Comparison of ENCODE assay signal across 8 cellular contexts in the genomic region with DNA sequence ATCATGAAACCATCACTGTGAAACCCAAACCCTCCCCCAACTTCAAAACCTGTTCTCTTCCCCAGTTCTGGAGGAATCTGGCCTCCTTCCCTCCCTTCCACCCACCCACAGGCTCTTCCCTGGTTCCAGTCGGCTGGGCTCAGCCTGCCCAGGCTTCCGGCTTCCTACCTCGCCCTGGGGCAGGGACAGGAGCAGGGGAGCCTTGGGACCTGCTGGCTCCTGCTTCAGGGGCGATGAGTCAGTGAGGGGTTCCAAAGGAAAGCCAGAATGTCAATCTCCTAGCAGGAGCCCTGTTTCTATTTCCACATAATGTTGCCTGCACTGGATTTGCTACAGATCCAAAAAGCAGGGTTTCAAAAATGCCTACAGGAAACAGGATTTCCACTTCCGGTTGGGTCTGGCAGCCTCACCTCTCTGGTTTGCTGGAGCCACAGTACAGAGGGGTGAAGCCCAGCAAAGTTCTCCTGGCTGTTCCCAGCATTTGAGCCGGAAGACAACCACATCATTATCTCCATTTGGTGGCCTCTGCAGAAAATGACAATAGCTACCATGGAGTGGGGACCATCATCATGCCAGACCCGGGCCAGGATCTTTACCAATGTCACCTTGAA.
DNase-seq lines count a peak whose midpoint lies in the region; ATAC-seq and TF ChIP-seq lines count a peak whose summit lies in the region.

No MANE protein-coding gene starts in this region.

- TF ChIP-seq CTCF in A673 (conservative IDR thresholded peaks at IDR 0.05; ENCODE audit: low read depth, low read length) = no peak
- no peak for TF ChIP-seq CTCF in choroid plexus epithelial cell (conservative IDR thresholded peaks at IDR 0.05; ENCODE audit: low read depth, low read length)

- H3K27ac ChIP-seq in A673 (ENCODE audit: low read depth, low read length, poor library complexity, severe bottlenecking) = no peak overlapping the region

- DNase-seq in A673 (ENCODE audit: low spot score) (peak; percentile 29), HT1080 (ENCODE audit: low read depth) (peak; percentile 44), choroid plexus epithelial cell (ENCODE audit: low read depth) (peak; percentile 37), lung microvascular endothelial cell (ENCODE audit: low read depth in 2 of 2) (peak; percentile 59 to 76), cortex of kidney (lab: John Stamatoyannopoulos, UW) (no peak), foreskin melanocyte (no peak), DMS79 (lab: John Stamatoyannopoulos, UW) (no peak)

- no peaks in the 10 kb centered on the region for H3K27me3 ChIP-seq in A673 (replicated peaks; ENCODE audit: insufficient read depth, low read depth, low read length, poor library complexity)

- H3K4me3 ChIP-seq in A673 (ENCODE audit: low read depth, low read length, poor library complexity, severe bottlenecking) = no peak overlapping the region
- no peak overlapping the region for H3K4me3 ChIP-seq in choroid plexus epithelial cell (ENCODE audit: low read depth, low read length)

- intact Hi-C loops in A673 (cut with micrococcal nuclease; ENCODE audit: unreplicated experiment) = no loop called here

- no peaks in the 10 kb centered on the region for H3K4me1 ChIP-seq in A673 (ENCODE audit: insufficient read depth, low read length, poor library complexity, severe bottlenecking)

- no peak for ATAC-seq in activated CD4-positive, CD25-positive, alpha-beta regulatory T cell treated with anti-CD3 and anti-CD28 coated beads, Interleukin-2, amount 50 U/mL, for 24 hours

- BruUV-seq in A673 (replicated peaks; lab: Mats Ljungman, UMichigan) = no TSS peak

- H3K36me3 ChIP-seq in A673 (ENCODE audit: insufficient read depth, low read length, poor library complexity, severe bottlenecking) = no peaks in the 10 kb centered on the region

- no peaks in the 10 kb centered on the region for H3K9me3 ChIP-seq in A673 (ENCODE audit: low read depth, low read length, poor library complexity, severe bottlenecking)

- POLR2A ChIA-PET in A673 (lab: Charles Lee; ENCODE audit: low non-redundant PET) = no interaction called here

- CTCF ChIA-PET in A673 (lab: Charles Lee) = no interaction called here

Comparison
In these comparisons a context has a peak if more than half of its experiments do, and no peak if none do; other contexts are left out.
1. DNase-seq: peak in A673 (single experiment), HT1080 (single experiment), choroid plexus epithelial cell (single experiment) and lung microvascular endothelial cell (2 of 2); none in cortex of kidney (single experiment), foreskin melanocyte (single experiment) and DMS79 (single experiment).